ENCODE assay signal across 13 cellular contexts in genomic region chr18:32893915-32894314, GRCh38.
DNase-seq lines count a peak whose midpoint lies in the region; ATAC-seq and TF ChIP-seq lines count a peak whose summit lies in the region.
"Had no signal": no experiment of that assay in that cellular context is flagged by ENCODE, and none has a peak within 500 bp of the region (broad histone marks: within the 10 kb centered on the region; RNA-seq: fewer than 3 reads in every experiment).

No MANE protein-coding gene starts in this region.

- no peaks in the 10 kb centered on the region for H3K4me1 ChIP-seq in HEK293 (ENCODE audit: control insufficient read depth, insufficient read depth, low read length)
- H3K4me1 ChIP-seq: parathyroid adenoma had no signal

- no peak overlapping the region for H3K27ac Mint-ChIP-seq in T-cell

- TF ChIP-seq CTCF in HEK293 (tag by site-specific recombination; IDR thresholded peaks at IDR 0.05) (no peak), foreskin fibroblast (IDR thresholded peaks at IDR 0.05; ENCODE audit: low read depth, low read length) (no peak)

- DNase-seq in DMS53 treated with DMSO at 0.1 percent for 48 hours (lab: John Stamatoyannopoulos, UW; ENCODE audit: unreplicated experiment) (peak; percentile 5), SK-N-DZ (ENCODE audit: low spot score) (peak; percentile 14), iPS-NIHi11 (ENCODE audit: low spot score) (peak; percentile 30), foreskin fibroblast (no peak), T-cell (no peak), NCI-H2029 treated with DMSO at 0.1 percent for 48 hours (lab: John Stamatoyannopoulos, UW) (no peak)
- no peak for DNase-seq in activated effector memory CD4-positive, alpha-beta T cell treated with anti-CD3 and anti-CD28 coated beads, Interleukin-2, amount 50 U/mL, for 16 hours
- DNase-seq: activated CD4-positive, CD25-positive, alpha-beta regulatory T cell; activated T-cell treated with anti-CD3 and anti-CD28 coated beads, Interleukin-2, amount 50 U/mL, for 48 hours; NCI-H1694; stimulated activated CD4-positive, alpha-beta T cell treated with anti-CD3 and anti-CD28 coated beads, Interleukin-4, amount 100 ng/mL, for 4 hours had no signal

- POLR2A ChIA-PET in HEK293 (lab: Yijun Ruan, JAX) (interaction anchor here (0.6 kb wide), 1 partner anchor 327 kb away, joined by 3 read pairs; no protein-coding TSS in a partner anchor), T-cell (lab: Charles Lee) (no interaction called here)

- no peaks in the 10 kb centered on the region for H3K9me3 ChIP-seq in HEK293 (ENCODE audit: control insufficient read depth, insufficient read depth, low read depth, low read length)

- H3K36me3 ChIP-seq in HEK293 (ENCODE audit: control insufficient read depth in 2 of 2, insufficient read depth in 1 of 2, low read length in 2 of 2) = no peaks in the 10 kb centered on the region

- H3K4me1 Mint-ChIP-seq in T-cell = no peaks in the 10 kb centered on the region

- no peak overlapping the region for H3K27ac ChIP-seq in HEK293 (ENCODE audit: extremely low read depth, low read depth, low read length)
- H3K27ac ChIP-seq: parathyroid adenoma had no signal

- CTCF ChIA-PET in HEK293 (lab: Yijun Ruan, JAX) (interaction anchor here (0.6 to 1.4 kb wide), 10 partner anchors 12 to 1945 kb away, joined by 3 to 9 read pairs (median 4); no protein-coding TSS in a partner anchor), T-cell (lab: Charles Lee) (no interaction called here)

- H3K4me3 Mint-ChIP-seq in T-cell = no peak overlapping the region

- ATAC-seq in T-cell (replicated peaks in 1 of 4) = no peak

- H3K4me3 ChIP-seq in HEK293 (ENCODE audit: low read depth, low read length) = no peak overlapping the region
- no peak overlapping the region for H3K4me3 ChIP-seq in foreskin fibroblast (ENCODE audit: low read depth in 1 of 2, low read length in 2 of 2)

- H3K27me3 Mint-ChIP-seq in T-cell = no peaks in the 10 kb centered on the region

- H3K36me3 Mint-ChIP-seq in T-cell = no peaks in the 10 kb centered on the region

- peaks cover 7 to 15% (median 12%) of the 10 kb centered on the region in 3 donors for H3K9me3 Mint-ChIP-seq in T-cell

TF ChIP-seq in HEK293, 187 proteins besides CTCF, POLR2A, EP300 and RAD21:
- TF ChIP-seq KLF9 (tag by site-specific recombination; IDR thresholded peaks at IDR 0.05; ENCODE audit: low read depth) = no peak
- no peak for TF ChIP-seq ZNF26 (tag by site-specific recombination; IDR thresholded peaks at IDR 0.05)
- TF ChIP-seq PRDM6 (tag by site-specific recombination; IDR thresholded peaks at IDR 0.05) = no peak
- TF ChIP-seq FEZF1 (tag by site-specific recombination; IDR thresholded peaks at IDR 0.05) = peak; percentile 35; the same call in 1 of the 2 replicates
- no peak for TF ChIP-seq ZNF747 (tag by site-specific recombination; IDR thresholded peaks at IDR 0.05)

Comparison
In these comparisons a context has a peak if more than half of its experiments do, and no peak if none do; other contexts are left out.
1. DNase-seq: peak in DMS53 treated with DMSO at 0.1 percent for 48 hours (single experiment), SK-N-DZ (single experiment) and iPS-NIHi11 (single experiment); none in activated effector memory CD4-positive, alpha-beta T cell treated with anti-CD3 and anti-CD28 coated beads, Interleukin-2, amount 50 U/mL, for 16 hours (single experiment), foreskin fibroblast (0 of 2), T-cell (0 of 34) and NCI-H2029 treated with DMSO at 0.1 percent for 48 hours (single experiment).